In genomic region chr1:206204871-206205270, GRCh38 we compare ENCODE assay signal across 1 cellular context.
TF ChIP-seq lines count a peak whose summit lies in the region.

No MANE protein-coding gene starts in this region.

TF ChIP-seq in HepG2, 621 proteins besides CTCF, POLR2A, EP300 and RAD21:
- peak; percentile 12; the same call in 1 of the 2 replicates for TF ChIP-seq ZNF687 (CRISPR knock-in tag; IDR thresholded peaks at IDR 0.05)
- peak; percentile 43; the same call in 1 of the 2 replicates for TF ChIP-seq UBTF (CRISPR knock-in tag; IDR thresholded peaks at IDR 0.05)
